15 cellular contexts compared by ENCODE assay signal in the genomic region with DNA sequence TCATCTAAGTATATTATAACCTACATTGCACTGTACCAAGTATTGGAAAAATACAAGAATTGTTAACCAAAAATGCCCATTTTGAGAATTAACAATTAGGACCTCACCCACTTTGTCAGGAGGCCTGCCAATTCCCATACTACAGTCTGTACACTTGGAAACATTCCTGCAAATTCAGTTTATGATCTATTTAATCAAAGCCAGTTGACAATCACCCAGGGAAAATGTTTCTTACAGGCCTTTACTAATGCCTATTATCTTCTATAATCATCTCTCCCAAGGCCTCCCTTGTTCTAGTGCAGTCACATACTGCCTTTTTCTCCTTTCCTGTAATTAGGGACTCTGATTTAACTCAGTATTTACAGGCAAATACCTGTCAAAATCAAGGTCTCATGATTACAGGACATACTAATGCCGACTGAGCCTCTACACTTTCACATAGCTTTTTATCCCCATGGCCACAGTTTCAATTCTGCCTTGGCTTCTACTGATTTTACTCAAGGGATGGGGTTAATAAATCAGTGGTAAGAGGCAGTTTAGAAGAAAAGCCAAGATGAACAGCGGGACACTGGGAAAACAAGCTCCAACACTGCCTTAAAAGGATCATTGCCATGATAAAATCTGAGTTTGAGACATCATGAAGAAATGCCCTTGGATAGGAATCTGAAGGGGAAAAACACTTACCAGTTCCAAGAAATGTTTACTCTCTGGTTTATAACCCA.
DNase-seq lines count a peak whose midpoint lies in the region; ATAC-seq, FAIRE-seq and TF ChIP-seq lines count a peak whose summit lies in the region.
"Had no signal": no experiment of that assay in that cellular context is flagged by ENCODE, and none has a peak within 500 bp of the region (broad histone marks: within the 10 kb centered on the region; RNA-seq: fewer than 3 reads in every experiment).

No MANE protein-coding gene starts in this region.

- no peaks in the 10 kb centered on the region for H3K9me3 Mint-ChIP-seq in astrocyte (ENCODE audit: unreplicated experiment)
- H3K9me3 Mint-ChIP-seq in naive thymus-derived CD8-positive, alpha-beta T cell: peaks cover 0 to 2% (median 0%) of the 10 kb centered on the region in 9 donors
- H3K9me3 Mint-ChIP-seq: activated T-helper 2 cell treated with anti-CD3 and anti-CD28 coated beads, Interferon-gamma antibody, Interleukin-2, Interleukin-4, amounts not matched to agents 10 μg/mL and 5 μg/mL and 100 μg/mL, durations not matched to agents 14 hours and 24 hours and 36 hours had no signal

- POLR2A ChIA-PET in naive thymus-derived CD8-positive, alpha-beta T cell (lab: Charles Lee): no interaction called here

- H3K27me3 ChIP-seq in astrocyte (ENCODE audit: insufficient read depth, low read length): no peaks in the 10 kb centered on the region
- no peaks in the 10 kb centered on the region for H3K27me3 ChIP-seq in pancreas
- H3K27me3 ChIP-seq: right lobe of liver had no signal

- H3K4me2 ChIP-seq in astrocyte (ENCODE audit: low read length): no peak overlapping the region
- H3K4me2 ChIP-seq: KMS-11 had no signal

- TF ChIP-seq CTCF in astrocyte (IDR thresholded peaks at IDR 0.05; ENCODE audit: insufficient read depth, low read depth, low read length) (no peak), pancreas (IDR thresholded peaks at IDR 0.05) (no peak)

- DNase-seq in AG08395 (ENCODE audit: low spot score) (peak; percentile 13), H4 (ENCODE audit: low spot score) (peak; percentile 22), astrocyte (ENCODE audit: low read depth) (peak; percentile 13), pancreas (no peak), head of caudate nucleus (no peak)
- no peak for DNase-seq in activated naive CD4-positive, alpha-beta T cell treated with anti-CD3 and anti-CD28 coated beads, Interleukin-2, amount 50 U/mL, for 16 hours
- no peak for DNase-seq in naive thymus-derived CD8-positive, alpha-beta T cell
- DNase-seq: activated CD4-positive, alpha-beta T cell treated with anti-CD3 and anti-CD28 coated beads, Interleukin-2, amount 50 U/mL, for 4 hours; effector CD4-positive, alpha-beta T cell; NCI-H1930; NCI-H82; right lobe of liver had no signal

- no peak overlapping the region for H3K4me3 Mint-ChIP-seq in astrocyte (ENCODE audit: unreplicated experiment)
- no peak overlapping the region for H3K4me3 Mint-ChIP-seq in naive thymus-derived CD8-positive, alpha-beta T cell

- H3K9me3 ChIP-seq in astrocyte (ENCODE audit: insufficient read depth, low read depth, low read length) (no peaks in the 10 kb centered on the region), pancreas (peaks cover 0 to 4% (median 0%) of the 10 kb centered on the region in 4 donors)
- H3K9me3 ChIP-seq: right lobe of liver had no signal

- H3K27ac ChIP-seq in astrocyte (ENCODE audit: low read depth, low read length) (no peak overlapping the region), pancreas (peak overlapping the region; percentile 0 to 54 (median 38))
- H3K27ac ChIP-seq: KMS-11, right lobe of liver had no signal

- H3K79me2 ChIP-seq in astrocyte (ENCODE audit: insufficient read depth, low read length): no peaks in the 10 kb centered on the region

- peaks cover 3% of the 10 kb centered on the region for H3K4me1 Mint-ChIP-seq in astrocyte (ENCODE audit: low read depth, unreplicated experiment)
- no peaks in the 10 kb centered on the region for H3K4me1 Mint-ChIP-seq in naive thymus-derived CD8-positive, alpha-beta T cell

- no peak overlapping the region for H3K9ac ChIP-seq in astrocyte (ENCODE audit: low read length)
- H3K9ac ChIP-seq: KMS-11 had no signal

- H2AFZ ChIP-seq in astrocyte (ENCODE audit: low read depth, low read length): no peak overlapping the region

- intact Hi-C loops in pancreas (cut with DNase I): no loop called here
- intact Hi-C loops in head of caudate nucleus (cut with DNase I): no loop called here

- no peaks in the 10 kb centered on the region for H3K4me1 ChIP-seq in astrocyte (ENCODE audit: insufficient read depth, low read length)
- no peaks in the 10 kb centered on the region for H3K4me1 ChIP-seq in pancreas
- H3K4me1 ChIP-seq: right lobe of liver had no signal

- ATAC-seq in pancreas: peak; percentile 51 to 78 (median 67)
- no peak for ATAC-seq in naive thymus-derived CD8-positive, alpha-beta T cell
- ATAC-seq in HG03469 (IDR thresholded peaks at IDR 0.05; ENCODE audit: unreplicated experiment): no peak
- ATAC-seq: right lobe of liver had no signal

- H3K27ac Mint-ChIP-seq in astrocyte (ENCODE audit: unreplicated experiment): no peak overlapping the region
- no peak overlapping the region for H3K27ac Mint-ChIP-seq in naive thymus-derived CD8-positive, alpha-beta T cell
- H3K27ac Mint-ChIP-seq: activated T-helper 2 cell treated with anti-CD3 and anti-CD28 coated beads, Interferon-gamma antibody, Interleukin-2, Interleukin-4, amounts not matched to agents 10 μg/mL and 5 μg/mL and 100 μg/mL, durations not matched to agents 14 hours and 24 hours and 36 hours had no signal

- H3K36me3 Mint-ChIP-seq in astrocyte (ENCODE audit: low read depth, unreplicated experiment): no peaks in the 10 kb centered on the region
- H3K36me3 Mint-ChIP-seq in naive thymus-derived CD8-positive, alpha-beta T cell: peaks cover 0 to 6% (median 0%) of the 10 kb centered on the region in 3 donors

- H3K27me3 Mint-ChIP-seq in astrocyte (ENCODE audit: low read depth, unreplicated experiment): no peaks in the 10 kb centered on the region
- H3K27me3 Mint-ChIP-seq in naive thymus-derived CD8-positive, alpha-beta T cell: no peaks in the 10 kb centered on the region

- no peaks in the 10 kb centered on the region for H4K20me1 ChIP-seq in astrocyte (ENCODE audit: insufficient read depth, low read length)

- H3K36me3 ChIP-seq in astrocyte (ENCODE audit: insufficient read depth, low read length) (no peaks in the 10 kb centered on the region), pancreas (no peaks in the 10 kb centered on the region)
- H3K36me3 ChIP-seq: right lobe of liver had no signal

- H3K4me3 ChIP-seq in astrocyte (ENCODE audit: insufficient read depth, low read depth, low read length) (no peak overlapping the region), pancreas (no peak overlapping the region)
- H3K4me3 ChIP-seq: right lobe of liver had no signal

- no peak for FAIRE-seq in astrocyte (lab: Jason Lieb, UNC)
- FAIRE-seq in pancreas (lab: Jason Lieb, UNC): no peak

- WGBS in pancreas, 2 donors: 25 to 31% methylated on average over 2 of the region's 2 CpGs

Comparison
In these comparisons a context has a peak if more than half of its experiments do, and no peak if none do; other contexts are left out.
1. DNase-seq: peak in AG08395 (single experiment), H4 (single experiment) and astrocyte (single experiment); none in pancreas (0 of 6), head of caudate nucleus (0 of 42), activated naive CD4-positive, alpha-beta T cell treated with anti-CD3 and anti-CD28 coated beads, Interleukin-2, amount 50 U/mL, for 16 hours (single experiment) and naive thymus-derived CD8-positive, alpha-beta T cell (0 of 10).
2. ATAC-seq: peak in pancreas (4 of 4); none in naive thymus-derived CD8-positive, alpha-beta T cell (0 of 2) and HG03469 (single experiment).